In the genomic region with DNA sequence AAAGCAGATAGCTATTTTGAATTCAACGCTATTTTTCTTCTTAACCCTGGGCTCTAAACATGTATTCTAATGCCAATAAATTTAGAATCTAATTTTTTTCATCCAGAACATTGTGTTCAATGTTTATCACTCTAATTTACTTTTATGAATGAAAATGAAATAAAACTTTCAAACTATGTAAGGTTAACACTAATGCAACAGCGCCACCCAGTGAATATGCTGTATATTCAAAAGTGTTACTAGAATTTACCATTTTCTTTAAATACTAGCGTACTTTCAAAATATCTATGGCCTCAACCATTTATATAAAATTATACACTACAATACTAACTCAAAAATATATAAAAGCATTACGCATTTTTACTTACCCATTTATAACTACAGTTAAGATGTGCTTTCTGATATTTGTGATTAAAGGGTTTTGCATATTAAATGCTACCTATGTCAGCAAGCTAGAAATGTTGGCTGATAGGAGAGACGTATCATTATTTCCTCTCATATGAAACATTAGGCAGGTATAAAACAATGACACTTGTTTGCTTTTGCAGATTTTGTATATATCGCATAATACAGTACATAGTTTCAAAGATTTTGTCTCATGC, we compare ENCODE assay signal across 8 cellular contexts. TPM values are rescaled to one million over a fixed set of nuclear protein-coding genes. Genes with fewer than 3 reads are reported as not detected.
DNase-seq lines count a peak whose midpoint lies in the region; ATAC-seq, FAIRE-seq and TF ChIP-seq lines count a peak whose summit lies in the region.

No MANE protein-coding gene starts in this region.

- in situ Hi-C loops in K562 (cut with MboI), result no loop called here

- H3K4me1 ChIP-seq in PC-9 (replicated peaks; ENCODE audit: insufficient read depth) (peaks cover 11% of the 10 kb centered on the region), K562 (replicated peaks in 1 of 2; ENCODE audit: control insufficient read depth in 2 of 2, insufficient read depth in 2 of 2, low read length in 2 of 2) (no peaks in the 10 kb centered on the region; a peak in 1 of 5 replicates), left lung (no peaks in the 10 kb centered on the region), thyroid gland (peaks cover 2 to 3% of the 10 kb centered on the region in 2 donors)

- no peak overlapping the region for H3K4me2 ChIP-seq in PC-9
- no peak overlapping the region for H3K4me2 ChIP-seq in K562 (ENCODE audit: insufficient read depth, low read length)

- TF ChIP-seq POLR2A in K562 (conservative IDR thresholded peaks at IDR 0.05) (no peak), thyroid gland (IDR thresholded peaks at IDR 0.05) (no peak), GM18505 (IDR thresholded peaks at IDR 0.05; ENCODE audit: borderline replicate concordance, extremely low read depth, insufficient read depth, insufficient read length) (no peak)

- peak; percentile 66 for DNase-seq in COLO829 (ENCODE audit: low spot score)
- DNase-seq in HCEC 1CT, result peak; percentile 49
- DNase-seq in PC-9, result peak in 1 of 2 experiments; percentile 13
- peak in 3 of 4 experiments; percentile 22 to 57 (median 39) for DNase-seq in K562 (ENCODE audit: extremely low read depth in 1 of 4, low spot score in 3 of 4)
- no peak for DNase-seq in left lung
- DNase-seq in thyroid gland, result peak in 1 of 2 donors; percentile 12
- DNase-seq in HuH-7 (ENCODE audit: low spot score), result no peak

- H4K20me1 ChIP-seq in PC-9 (ENCODE audit: insufficient read depth) (no peaks in the 10 kb centered on the region; the same call in 1 of the 2 replicates), K562 (replicated peaks; ENCODE audit: control insufficient read depth, insufficient read depth, low read length) (no peaks in the 10 kb centered on the region)

- no peaks in the 10 kb centered on the region for H3K9me3 ChIP-seq in PC-9 (ENCODE audit: insufficient read depth, low read depth)
- no peaks in the 10 kb centered on the region for H3K9me3 ChIP-seq in K562 (replicated peaks; ENCODE audit: control insufficient read depth, insufficient read depth, low read depth, low read length)
- H3K9me3 ChIP-seq in left lung, result no peaks in the 10 kb centered on the region
- H3K9me3 ChIP-seq in thyroid gland, result no peaks in the 10 kb centered on the region

- peaks cover 5% of the 10 kb centered on the region; the same call in 1 of the 2 replicates for H3F3A ChIP-seq in PC-9 (ENCODE audit: insufficient read depth, low read depth)

- H3K9ac ChIP-seq in K562 (ENCODE audit: insufficient read depth in 1 of 2, low read depth in 2 of 2, low read length in 2 of 2), result no peak overlapping the region

- CTCF ChIA-PET in PC-9 (lab: Charles Lee), result interaction anchor here (1.7 to 2.2 kb wide), 2 partner anchors 462 to 468 kb away, joined by 7 to 14 read pairs; no protein-coding TSS in a partner anchor
- CTCF ChIA-PET in K562 (lab: Yijun Ruan, JAX; ENCODE audit: low intra/inter-chr PET ratio), result interaction anchor here (0.7 to 2.1 kb wide), 5 partner anchors 244 to 468 kb away, joined by 4 to 19 read pairs (median 7); no protein-coding TSS in a partner anchor

- FAIRE-seq in K562 (lab: Jason Lieb, UNC), result peak; percentile 40

- no peaks in the 10 kb centered on the region for H3K9me1 ChIP-seq in K562 (ENCODE audit: control insufficient read depth, insufficient read depth, low read length)

- peaks cover 10% of the 10 kb centered on the region for H3K79me2 ChIP-seq in PC-9 (ENCODE audit: low read depth)
- H3K79me2 ChIP-seq in K562 (ENCODE audit: control insufficient read depth, insufficient read depth, low read length), result peaks cover 8% of the 10 kb centered on the region

- TF ChIP-seq CTCF in PC-9 (conservative IDR thresholded peaks at IDR 0.05), result peak; percentile 88
- TF ChIP-seq CTCF in K562 (IDR thresholded peaks at IDR 0.05 in 2 of 3, conservative IDR thresholded peaks at IDR 0.05 in 1 of 3; ENCODE audit: insufficient read depth in 2 of 3, low read depth in 1 of 3, low read length in 3 of 3), result peak in 2 of 3 experiments; percentile 54 to 89; a peak in 4 of 6 replicates
- TF ChIP-seq CTCF in left lung (IDR thresholded peaks at IDR 0.05), result peak; percentile 50 to 65
- peak in 5 of 6 experiments; percentile 10 to 65 (median 52) for TF ChIP-seq CTCF in thyroid gland (IDR thresholded peaks at IDR 0.05)

- H3K4me3 ChIP-seq in PC-9 (no peak overlapping the region), K562 (no peak overlapping the region), left lung (no peak overlapping the region), thyroid gland (replicated peaks in 1 of 3) (no peak overlapping the region)

- TF ChIP-seq EP300 in K562 (IDR thresholded peaks at IDR 0.05; ENCODE audit: low read length), result no peak

- ATAC-seq in K562 (peak; percentile 71), left lung (no peak), GM18505 (IDR thresholded peaks at IDR 0.05; ENCODE audit: unreplicated experiment) (no peak)

- WGBS in K562 (ENCODE audit: insufficient coverage, low coverage, missing lambda C conversion rate), result 29% methylated on average over 6 of the region's 6 CpGs
- 56 to 61% methylated on average over 6 of the region's 6 CpGs for WGBS in thyroid gland, 2 donors

- no peaks in the 10 kb centered on the region for H3K36me3 ChIP-seq in PC-9 (ENCODE audit: low read depth)
- H3K36me3 ChIP-seq in K562 (ENCODE audit: control insufficient read depth, insufficient read depth, low read length), result peaks cover 15% of the 10 kb centered on the region; the same call in 2 of the 3 replicates
- H3K36me3 ChIP-seq in left lung, result peaks cover 0 to 23% of the 10 kb centered on the region in 2 donors
- no peaks in the 10 kb centered on the region for H3K36me3 ChIP-seq in thyroid gland

- H3K27ac ChIP-seq in PC-9 (no peak overlapping the region), K562 (ENCODE audit: extremely low read depth, low read depth, low read length) (no peak overlapping the region), left lung (no peak overlapping the region), thyroid gland (no peak overlapping the region)

- H2AFZ ChIP-seq in PC-9 (no peak overlapping the region), K562 (ENCODE audit: low read depth, low read length) (no peak overlapping the region)

- H3K9me2 ChIP-seq in PC-9 (ENCODE audit: insufficient read depth), result no peaks in the 10 kb centered on the region

- POLR2A ChIA-PET in PC-9 (lab: Charles Lee; ENCODE audit: unreplicated experiment) (interaction anchor here (0.6 kb wide), 1 partner anchor 110 kb away, joined by 3 read pairs; no protein-coding TSS in a partner anchor), K562 (lab: Yijun Ruan, JAX) (interaction anchor here (1.6 kb wide), 1 partner anchor 10 kb away, joined by 4 read pairs; no protein-coding TSS in a partner anchor)

- intact Hi-C loops in PC-9 (cut with micrococcal nuclease; ENCODE audit: unreplicated experiment), result loop anchor here (1.0 to 10.0 kb wide), 4 partner anchors 144 to 701 kb away; no protein-coding TSS in a partner anchor
- intact Hi-C loops in K562 (cut with micrococcal nuclease), result loop anchor here (1.0 to 2.0 kb wide), 4 partner anchors 141 to 467 kb away; no protein-coding TSS in a partner anchor
- intact Hi-C loops in left lung (cut with DNase I), result loop anchor here in 1 of 2 donors (5.0 to 10.0 kb wide), 2 partner anchors 241 to 464 kb away; no protein-coding TSS in a partner anchor
- intact Hi-C loops in thyroid gland (cut with DNase I), result loop anchor here (10.0 kb wide), 1 partner anchor 461 kb away; no protein-coding TSS in a partner anchor

- H3K27me3 ChIP-seq in PC-9 (ENCODE audit: insufficient read depth, low read depth) (no peaks in the 10 kb centered on the region), K562 (ENCODE audit: control insufficient read depth in 2 of 2, insufficient read depth in 2 of 2, low read length in 2 of 2) (no peaks in the 10 kb centered on the region), left lung (no peaks in the 10 kb centered on the region), thyroid gland (no peaks in the 10 kb centered on the region)

- no TSS peak for BruUV-seq in PC-9 (replicated peaks; lab: Mats Ljungman, UMichigan)
- BruUV-seq in K562 (replicated peaks; lab: Mats Ljungman, UMichigan), result no TSS peak

- TF ChIP-seq RAD21 in K562 (CRISPR knock-in tag; conservative IDR thresholded peaks at IDR 0.05 in 1 of 2, IDR thresholded peaks at IDR 0.05 in 1 of 2), result peak; percentile 75 to 78

TF ChIP-seq in K562, 482 proteins besides CTCF, POLR2A, EP300 and RAD21 (continues in another document):
- TF ChIP-seq, protein P1, sequence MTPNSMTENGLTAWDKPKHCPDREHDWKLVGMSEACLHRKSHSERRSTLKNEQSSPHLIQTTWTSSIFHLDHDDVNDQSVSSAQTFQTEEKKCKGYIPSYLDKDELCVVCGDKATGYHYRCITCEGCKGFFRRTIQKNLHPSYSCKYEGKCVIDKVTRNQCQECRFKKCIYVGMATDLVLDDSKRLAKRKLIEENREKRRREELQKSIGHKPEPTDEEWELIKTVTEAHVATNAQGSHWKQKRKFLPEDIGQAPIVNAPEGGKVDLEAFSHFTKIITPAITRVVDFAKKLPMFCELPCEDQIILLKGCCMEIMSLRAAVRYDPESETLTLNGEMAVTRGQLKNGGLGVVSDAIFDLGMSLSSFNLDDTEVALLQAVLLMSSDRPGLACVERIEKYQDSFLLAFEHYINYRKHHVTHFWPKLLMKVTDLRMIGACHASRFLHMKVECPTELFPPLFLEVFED (CRISPR knock-in tag; conservative IDR thresholded peaks at IDR 0.05), result no peak
- TF ChIP-seq, protein P2, sequence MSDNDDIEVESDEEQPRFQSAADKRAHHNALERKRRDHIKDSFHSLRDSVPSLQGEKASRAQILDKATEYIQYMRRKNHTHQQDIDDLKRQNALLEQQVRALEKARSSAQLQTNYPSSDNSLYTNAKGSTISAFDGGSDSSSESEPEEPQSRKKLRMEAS (CRISPR knock-in tag; IDR thresholded peaks at IDR 0.05), result no peak

RNA-seq across cellular contexts. Expression of a gene that starts 5.9 kb away (rescaled TPM):
- total RNA-seq in PC-9 (2021) (21.6 and 33.3 TPM in 2 replicates), K562 (2014; rRNA removed) (37.1 and 43.6 TPM in 2 replicates), K562 (2014; rRNA removed; fragmentation: Illumina TruSeq; extraction: Trizol) (70.7 and 85.1 TPM in 2 replicates), K562 (2015; rRNA removed; fragmentation: Illumina TruSeq; extraction: Trizol) (56.7 and 67.4 TPM in 2 replicates), K562 (2021) (42.5 and 48.0 TPM in 2 replicates), left lung (1 to 10 TPM; 1.9 to 4.3 TPM), thyroid gland (1 to 10 TPM in 1 of 4 donors, under 1 TPM in 1, not detected in 2; 0.44 to 2.2 TPM)
- 31.7 and 105 TPM in 2 replicates for total RNA-seq in K562 (2011; cell fraction: chromatin; rRNA removed; ENCODE audit: low replicate concordance)
- total RNA-seq in K562 (2011; cell fraction: nucleolus; rRNA removed), result 21.0 and 29.3 TPM in 2 replicates
- 27.2 and 36.0 TPM in 2 replicates for total RNA-seq in K562 (2011; cell fraction: nucleoplasm; rRNA removed)
- polyA plus RNA-seq in K562 (2011; rRNA removed) (73.1 and 90.0 TPM in 2 replicates), K562 (2014; fragmentation: Illumina TruSeq; extraction: Trizol) (54.7 and 60.3 TPM in 2 replicates), K562 (2014; fragmentation: Nextera tagmentation; extraction: Ambion mirVana) (10 to 100 TPM; 42.6 to 43.9 TPM), K562 (2014; rRNA removed) (70.5 and 75.0 TPM in 2 replicates)
- polyA plus RNA-seq in K562 (2011; cell fraction: cytosol; rRNA removed), result 14.7 and 30.5 TPM in 2 replicates
- 37.4 and 63.3 TPM in 2 replicates for polyA plus RNA-seq in K562 (2011; cell fraction: nucleus; rRNA removed)
- polyA plus RNA-seq in K562 (2012), result 33.4 and 43.8 TPM in 2 replicates
- 43.3 and 45.9 TPM in 2 replicates for polyA minus RNA-seq in K562 (2011; rRNA and poly(A)+ RNA removed)
- polyA minus RNA-seq in K562 (2011; cell fraction: cytosol; rRNA and poly(A)+ RNA removed), result 12.9 and 16.3 TPM in 2 replicates
- 52.4 and 107 TPM in 2 replicates for polyA minus RNA-seq in K562 (2011; cell fraction: nucleus; rRNA and poly(A)+ RNA removed)

Comparison
In these comparisons a context has a peak if more than half of its experiments do, and no peak if none do; other contexts are left out.
1. DNase-seq: peak in COLO829 (single experiment), HCEC 1CT (single experiment) and K562 (3 of 4); none in left lung (0 of 2) and HuH-7 (single experiment).
2. Peak in every context shown above with its lines, with median percentiles within 50 percentile points of each other: CTCF ChIP-seq.